32 cellular contexts compared by ENCODE assay signal in the genomic region with DNA sequence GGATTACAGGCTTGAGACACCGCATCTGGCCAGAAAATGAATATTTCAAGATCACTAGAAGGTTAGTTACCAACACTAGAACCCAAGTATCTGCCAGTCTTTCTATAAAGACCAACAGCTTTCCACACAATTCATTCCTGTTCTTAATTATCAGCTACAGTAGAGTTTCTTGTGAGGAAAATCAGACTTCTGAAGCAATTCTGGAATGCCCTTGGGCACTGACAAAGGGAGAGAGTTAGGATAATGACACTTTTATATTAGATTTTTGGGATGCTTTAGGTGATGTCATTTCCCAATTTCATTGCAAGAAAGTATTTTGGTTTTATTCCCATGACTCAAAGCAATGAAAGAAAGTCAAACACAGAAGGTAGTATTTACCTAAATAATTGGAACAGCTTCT.
A peak's percentile ranks its signal among the peaks of the same experiment; 100 is the strongest.
DNase-seq lines count a peak whose midpoint lies in the region; ATAC-seq, FAIRE-seq and TF ChIP-seq lines count a peak whose summit lies in the region.
"Had no signal": no experiment of that assay in that cellular context is flagged by ENCODE, and none has a peak within 500 bp of the region (broad histone marks: within the 10 kb centered on the region; RNA-seq: fewer than 3 reads in every experiment).

No MANE protein-coding gene starts in this region.

- H3K79me1 ChIP-seq in mesenchymal stem cell (replicated peaks; ENCODE audit: low read length, poor library complexity, severe bottlenecking) = no peaks in the 10 kb centered on the region

- intact Hi-C loops in pancreas (cut with DNase I) = no loop called here
- intact Hi-C loops in colonic mucosa (cut with DNase I) = no loop called here

- no peak overlapping the region for H2AK5ac ChIP-seq in mesenchymal stem cell (ENCODE audit: low read length, severe bottlenecking)

- DNase-seq in AG10803 (ENCODE audit: low read depth) = peak; percentile 96
- DNase-seq in HFFc6 = peak; percentile 67
- DNase-seq in astrocyte (ENCODE audit: low read depth) = peak; percentile 2
- no peak for DNase-seq in mesenchymal stem cell
- no peak for DNase-seq in activated T-cell treated with anti-CD3 and anti-CD28 coated beads, Interleukin-2, amount 50 U/mL, for 48 hours
- no peak for DNase-seq in pancreas
- DNase-seq in colonic mucosa = no peak
- DNase-seq: activated CD4-positive, alpha-beta memory T cell treated with anti-CD3 and anti-CD28 coated beads for 36 hours; aorta; CD8-positive, alpha-beta memory T cell; DMS153; effector memory CD8-positive, alpha-beta T cell; erythroblast; H9; left lung; MV-4-11; naive thymus-derived CD4-positive, alpha-beta T cell; NCI-H1694; NCI-H524 treated with DMSO at 0.1 percent for 48 hours; RPMI8226; uterus had no signal

- no peak overlapping the region for H3K14ac ChIP-seq in mesenchymal stem cell (ENCODE audit: low read length in 2 of 2)

- H3K36me3 Mint-ChIP-seq in HFFc6 (ENCODE audit: low read depth) (no peaks in the 10 kb centered on the region), astrocyte (ENCODE audit: low read depth, unreplicated experiment) (no peaks in the 10 kb centered on the region)
- H3K36me3 Mint-ChIP-seq: activated CD4-positive, alpha-beta memory T cell treated with anti-CD3 and anti-CD28 coated beads for 36 hours; activated naive CD8-positive, alpha-beta T cell; CD8-positive, alpha-beta memory T cell; mesothelial cell of epicardium; naive thymus-derived CD4-positive, alpha-beta T cell had no signal

- H3K9me3 Mint-ChIP-seq in HFFc6 (peaks cover 4% of the 10 kb centered on the region; the same call in 1 of the 2 replicates), astrocyte (ENCODE audit: unreplicated experiment) (no peaks in the 10 kb centered on the region)
- H3K9me3 Mint-ChIP-seq: H9, mesothelial cell of epicardium had no signal

- H3K4me1 ChIP-seq in astrocyte (ENCODE audit: insufficient read depth, low read length) (peaks cover 3% of the 10 kb centered on the region), mesenchymal stem cell (ENCODE audit: control insufficient read depth, insufficient read depth, low read depth, low read length) (no peaks in the 10 kb centered on the region), pancreas (no peaks in the 10 kb centered on the region), colonic mucosa (no peaks in the 10 kb centered on the region)
- H3K4me1 ChIP-seq: left lung, SJSA1, uterus had no signal

- H2AFZ ChIP-seq in astrocyte (ENCODE audit: low read depth, low read length) = no peak overlapping the region
- no peak overlapping the region for H2AFZ ChIP-seq in mesenchymal stem cell (ENCODE audit: low read depth, low read length)

- H3K36me3 ChIP-seq in astrocyte (ENCODE audit: insufficient read depth, low read length) (no peaks in the 10 kb centered on the region), mesenchymal stem cell (ENCODE audit: control insufficient read depth in 1 of 2, insufficient read depth in 2 of 2, low read depth in 1 of 2, low read length in 2 of 2) (no peaks in the 10 kb centered on the region), pancreas (no peaks in the 10 kb centered on the region), colonic mucosa (no peaks in the 10 kb centered on the region)
- H3K36me3 ChIP-seq: cardiac muscle cell, left lung, SJSA1, uterus had no signal

- ATAC-seq in pancreas (no peak), GM21447 (IDR thresholded peaks at IDR 0.05; ENCODE audit: unreplicated experiment) (no peak)
- ATAC-seq: activated CD4-positive, CD25-positive, alpha-beta regulatory T cell treated with anti-CD3 and anti-CD28 coated beads, Interleukin-2, amount 50 U/mL, for 24 hours; effector memory CD8-positive, alpha-beta T cell; left lung; naive thymus-derived CD4-positive, alpha-beta T cell had no signal

- H4K20me1 ChIP-seq in astrocyte (ENCODE audit: insufficient read depth, low read length) = no peaks in the 10 kb centered on the region

- H3K4me3 Mint-ChIP-seq in HFFc6 = no peak overlapping the region
- H3K4me3 Mint-ChIP-seq in astrocyte (ENCODE audit: unreplicated experiment) = no peak overlapping the region
- H3K4me3 Mint-ChIP-seq: activated CD4-positive, alpha-beta memory T cell treated with anti-CD3 and anti-CD28 coated beads for 36 hours; activated naive CD8-positive, alpha-beta T cell; B cell; CD8-positive, alpha-beta memory T cell; effector memory CD8-positive, alpha-beta T cell; H9; mesothelial cell of epicardium; naive thymus-derived CD4-positive, alpha-beta T cell; stimulated activated naive CD8-positive, alpha-beta T cell treated with anti-CD3 and anti-CD28 coated beads, Interleukin-15, Interleukin-2, amounts not matched to agents 100 ng/mL and 50 ng/mL, for 24 hours had no signal

- no peaks in the 10 kb centered on the region for H3K79me2 ChIP-seq in astrocyte (ENCODE audit: insufficient read depth, low read length)

- H3K9ac ChIP-seq in astrocyte (ENCODE audit: low read length) (no peak overlapping the region), mesenchymal stem cell (ENCODE audit: low read length) (no peak overlapping the region), colonic mucosa (ENCODE audit: low read depth in 2 of 2, low read length in 2 of 2) (no peak overlapping the region)

- TF ChIP-seq CTCF in AG10803 (conservative IDR thresholded peaks at IDR 0.05; ENCODE audit: low read length) (no peak), HFFc6 (IDR thresholded peaks at IDR 0.05) (no peak), astrocyte (IDR thresholded peaks at IDR 0.05; ENCODE audit: insufficient read depth, low read depth, low read length) (no peak), pancreas (IDR thresholded peaks at IDR 0.05) (no peak), colonic mucosa (IDR thresholded peaks at IDR 0.05) (no peak)

- H3K27ac ChIP-seq in astrocyte (ENCODE audit: low read depth, low read length) (no peak overlapping the region), mesenchymal stem cell (ENCODE audit: low read length, poor library complexity, severe bottlenecking) (no peak overlapping the region), pancreas (no peak overlapping the region), colonic mucosa (no peak overlapping the region)
- H3K27ac ChIP-seq: cardiac muscle cell, coronary artery, left lung, SJSA1, uterus had no signal

- H4K8ac ChIP-seq in mesenchymal stem cell (ENCODE audit: low read length) = no peak overlapping the region

- no peak overlapping the region for H2BK120ac ChIP-seq in mesenchymal stem cell (ENCODE audit: low read depth, low read length)

- no peak overlapping the region for H2BK5ac ChIP-seq in mesenchymal stem cell (ENCODE audit: low read depth, low read length, poor library complexity, severe bottlenecking)

- H3K27me3 ChIP-seq in astrocyte (ENCODE audit: insufficient read depth, low read length) (no peaks in the 10 kb centered on the region), mesenchymal stem cell (ENCODE audit: control insufficient read depth in 1 of 2, insufficient read depth in 1 of 2, low read length in 2 of 2) (no peaks in the 10 kb centered on the region), pancreas (no peaks in the 10 kb centered on the region), colonic mucosa (no peaks in the 10 kb centered on the region)
- H3K27me3 ChIP-seq: cardiac muscle cell, left lung, SJSA1, uterus had no signal

- H2BK15ac ChIP-seq in mesenchymal stem cell (ENCODE audit: low read depth, poor library complexity, severe bottlenecking) = no peak overlapping the region

- H3K9me3 ChIP-seq in astrocyte (ENCODE audit: insufficient read depth, low read depth, low read length) = no peaks in the 10 kb centered on the region
- no peaks in the 10 kb centered on the region for H3K9me3 ChIP-seq in mesenchymal stem cell (ENCODE audit: control insufficient read depth, low read length)
- no peaks in the 10 kb centered on the region for H3K9me3 ChIP-seq in pancreas
- no peaks in the 10 kb centered on the region for H3K9me3 ChIP-seq in colonic mucosa
- H3K9me3 ChIP-seq: left lung, SJSA1, uterus had no signal

- H3K4me3 ChIP-seq in AG10803 (ENCODE audit: low read length) (no peak overlapping the region), astrocyte (ENCODE audit: insufficient read depth, low read depth, low read length) (no peak overlapping the region), mesenchymal stem cell (ENCODE audit: insufficient read depth in 1 of 2, low read depth in 1 of 2, low read length in 2 of 2) (no peak overlapping the region), pancreas (no peak overlapping the region), colonic mucosa (no peak overlapping the region)
- H3K4me3 ChIP-seq: cardiac muscle cell, coronary artery, left lung, SJSA1, uterus had no signal

- FAIRE-seq in astrocyte (lab: Jason Lieb, UNC) (peak; percentile 29), pancreas (lab: Jason Lieb, UNC) (no peak)
- FAIRE-seq: GM19239, TTC549 had no signal

- 100% methylated on average over 1 of the region's 1 CpG for WGBS in mesenchymal stem cell
- WGBS in pancreas, 2 donors = 84 to 96% methylated on average over 1 of the region's 1 CpG

- peak overlapping the region in 1 of 2 experiments; percentile 48 for H3K18ac ChIP-seq in mesenchymal stem cell (ENCODE audit: low read depth in 1 of 2, low read length in 2 of 2)

- no peaks in the 10 kb centered on the region; the same call in 1 of the 2 replicates for H3K27me3 Mint-ChIP-seq in HFFc6 (ENCODE audit: insufficient read depth)
- no peaks in the 10 kb centered on the region for H3K27me3 Mint-ChIP-seq in astrocyte (ENCODE audit: low read depth, unreplicated experiment)
- H3K27me3 Mint-ChIP-seq: activated CD4-positive, alpha-beta memory T cell treated with anti-CD3 and anti-CD28 coated beads for 36 hours; activated naive CD8-positive, alpha-beta T cell; B cell; CD8-positive, alpha-beta memory T cell; effector memory CD8-positive, alpha-beta T cell; naive thymus-derived CD4-positive, alpha-beta T cell; stimulated activated naive CD8-positive, alpha-beta T cell treated with anti-CD3 and anti-CD28 coated beads, Interleukin-15, Interleukin-2, amounts not matched to agents 100 ng/mL and 50 ng/mL, for 24 hours had no signal

- H3K27ac Mint-ChIP-seq in HFFc6 (peak overlapping the region; percentile 81; the same call in 1 of the 2 replicates), astrocyte (ENCODE audit: unreplicated experiment) (no peak overlapping the region)
- H3K27ac Mint-ChIP-seq: activated CD4-positive, alpha-beta memory T cell treated with anti-CD3 and anti-CD28 coated beads for 36 hours; activated naive CD8-positive, alpha-beta T cell; B cell; CD8-positive, alpha-beta memory T cell; effector memory CD8-positive, alpha-beta T cell; H9; mesothelial cell of epicardium; naive thymus-derived CD4-positive, alpha-beta T cell; stimulated activated naive CD8-positive, alpha-beta T cell treated with anti-CD3 and anti-CD28 coated beads, Interleukin-15, Interleukin-2, amounts not matched to agents 100 ng/mL and 50 ng/mL, for 24 hours had no signal

- H2BK12ac ChIP-seq in mesenchymal stem cell (ENCODE audit: low read length in 2 of 2) = no peak overlapping the region

- H3K4me2 ChIP-seq in astrocyte (ENCODE audit: low read length) = no peak overlapping the region
- H3K4me2 ChIP-seq in mesenchymal stem cell (ENCODE audit: low read length, poor library complexity, severe bottlenecking) = no peak overlapping the region

- H4K91ac ChIP-seq in mesenchymal stem cell (ENCODE audit: low read length) = peak overlapping the region; percentile 20

- no peak overlapping the region for H3K23ac ChIP-seq in mesenchymal stem cell (ENCODE audit: low read length in 2 of 2)

- H3K4me1 Mint-ChIP-seq in HFFc6 (ENCODE audit: low read depth) (peaks cover 45% of the 10 kb centered on the region; the same call in 1 of the 2 replicates), astrocyte (ENCODE audit: low read depth, unreplicated experiment) (peaks cover 12% of the 10 kb centered on the region)
- H3K4me1 Mint-ChIP-seq: B cell; CD8-positive, alpha-beta memory T cell; naive thymus-derived CD4-positive, alpha-beta T cell had no signal

- H3K4ac ChIP-seq in mesenchymal stem cell (ENCODE audit: low read depth in 1 of 2, low read length in 2 of 2) = no peak overlapping the region

Comparison
In these comparisons a context has a peak if more than half of its experiments do, and no peak if none do; other contexts are left out.
1. DNase-seq: peak in AG10803 (single experiment), HFFc6 (single experiment) and astrocyte (single experiment); none in mesenchymal stem cell (single experiment), activated T-cell treated with anti-CD3 and anti-CD28 coated beads, Interleukin-2, amount 50 U/mL, for 48 hours (0 of 2), pancreas (0 of 6) and colonic mucosa (single experiment).